28 cellular contexts compared by ENCODE assay signal in genomic region chr3:96012941-96013340, GRCh38.
"Had no signal": no experiment of that assay in that cellular context is flagged by ENCODE, and none has a peak within 500 bp of the region (broad histone marks: within the 10 kb centered on the region; RNA-seq: fewer than 3 reads in every experiment).

No MANE protein-coding gene starts in this region.

- DNase-seq: cortex of kidney; effector CD4-positive, alpha-beta T cell; hypothalamus; immature natural killer cell; islet precursor cell; mucosa of descending colon; naive B cell; pancreas; right lobe of liver; stimulated activated CD4-positive, alpha-beta T cell treated with anti-CD3 and anti-CD28 coated beads, Interleukin-12 subunit alpha, Interleukin-12 subunit beta, amount 100 ng/mL, for 4 hours; stimulated activated CD4-positive, alpha-beta T cell treated with anti-CD3 and anti-CD28 coated beads, Interleukin-1b, Interleukin-23, amount 100 ng/mL, for 48 hours; stimulated activated CD4-positive, alpha-beta T cell treated with anti-CD3 and anti-CD28 coated beads, Interleukin-4, amount 100 ng/mL, for 1 hour; stimulated activated CD8-positive, alpha-beta memory T cell treated with anti-CD3 and anti-CD28 coated beads, Interleukin-4, amount 100 ng/mL, for 48 hours; stimulated activated naive CD4-positive, alpha-beta T cell; stimulated activated naive CD8-positive, alpha-beta T cell treated with anti-CD3 and anti-CD28 coated beads, Interleukin-15, amount 100 ng/mL, for 72 hours; transverse colon; upper lobe of right lung had no signal

- H3K4me3 ChIP-seq: esophagus muscularis mucosa, lung, mucosa of descending colon, pancreas, right lobe of liver, smooth muscle cell, suprapubic skin, transverse colon, upper lobe of right lung, vagina had no signal

- H3K4me1 Mint-ChIP-seq: immature natural killer cell; memory B cell; naive B cell; stimulated activated naive CD8-positive, alpha-beta T cell treated with anti-CD3 and anti-CD28 coated beads, Interleukin-15, amount 100 ng/mL, for 72 hours had no signal

- H3K27ac Mint-ChIP-seq: immature natural killer cell; memory B cell; naive B cell; natural killer cell treated with Interleukin-12 subunit alpha and Interleukin-12 subunit beta and Interleukin-15 and Interleukin-18, amount 100 ng/mL, for 72 hours; stimulated activated naive CD8-positive, alpha-beta T cell treated with anti-CD3 and anti-CD28 coated beads, Interleukin-15, amount 100 ng/mL, for 72 hours had no signal

- ATAC-seq: left lobe of liver; mucosa of descending colon; natural killer cell treated with Interleukin-12 subunit alpha and Interleukin-12 subunit beta and Interleukin-15 and Interleukin-18, amount 100 ng/mL, for 72 hours; pancreas; right lobe of liver; stimulated activated naive CD8-positive, alpha-beta T cell treated with anti-CD3 and anti-CD28 coated beads, Interleukin-15, amount 100 ng/mL, for 72 hours; upper lobe of right lung had no signal

- H3K36me3 ChIP-seq: esophagus muscularis mucosa, neutrophil, pancreas, right lobe of liver, suprapubic skin, transverse colon, upper lobe of right lung, vagina had no signal

- H3K36me3 Mint-ChIP-seq: immature natural killer cell; memory B cell; naive B cell; natural killer cell treated with Interleukin-12 subunit alpha and Interleukin-12 subunit beta and Interleukin-15 and Interleukin-18, amount 100 ng/mL, for 72 hours had no signal

- H3K4me1 ChIP-seq: esophagus muscularis mucosa, pancreas, right lobe of liver, suprapubic skin, transverse colon, upper lobe of right lung, vagina had no signal

- H3K27ac ChIP-seq: epithelial cell of prostate, esophagus muscularis mucosa, neutrophil, pancreas, right lobe of liver, suprapubic skin, transverse colon, upper lobe of right lung, vagina had no signal

- H3K27me3 ChIP-seq: esophagus muscularis mucosa, neutrophil, pancreas, right lobe of liver, suprapubic skin, transverse colon, upper lobe of right lung, vagina had no signal

- H3K9me3 ChIP-seq: esophagus muscularis mucosa, mucosa of descending colon, neutrophil, pancreas, right lobe of liver, suprapubic skin, transverse colon, upper lobe of right lung, vagina had no signal

- H3K27me3 Mint-ChIP-seq: memory B cell; naive B cell; natural killer cell treated with Interleukin-12 subunit alpha and Interleukin-12 subunit beta and Interleukin-15 and Interleukin-18, amount 100 ng/mL, for 72 hours; stimulated activated naive CD8-positive, alpha-beta T cell treated with anti-CD3 and anti-CD28 coated beads, Interleukin-15, amount 100 ng/mL, for 72 hours had no signal

- H3K4me3 Mint-ChIP-seq: immature natural killer cell; memory B cell; naive B cell; natural killer cell treated with Interleukin-12 subunit alpha and Interleukin-12 subunit beta and Interleukin-15 and Interleukin-18, amount 100 ng/mL, for 72 hours; neural crest cell; stimulated activated naive CD8-positive, alpha-beta T cell treated with anti-CD3 and anti-CD28 coated beads, Interleukin-15, amount 100 ng/mL, for 72 hours had no signal
